9 cellular contexts compared by ENCODE assay signal in genomic region chr10:89021526-89021925, GRCh38. TPM values are rescaled to one million over a fixed set of nuclear protein-coding genes. Genes with fewer than 3 reads are reported as not detected.
DNase-seq lines count a peak whose midpoint lies in the region; ATAC-seq, FAIRE-seq and TF ChIP-seq lines count a peak whose summit lies in the region.
"Not testable (repeated sequence)": the region's sequence is repeated elsewhere in the genome, so short reads cannot be mapped to it uniquely, and the experiment has no call there.
"Had no signal": no experiment of that assay in that cellular context is flagged by ENCODE, and none has a peak within 500 bp of the region (broad histone marks: within the 10 kb centered on the region; RNA-seq: fewer than 3 reads in every experiment).

No MANE protein-coding gene starts in this region.

- H4K5ac ChIP-seq in IMR-90 (ENCODE audit: low read depth, low read length): not testable (repeated sequence)

- not testable (repeated sequence) for H3K9me3 Mint-ChIP-seq in astrocyte (ENCODE audit: unreplicated experiment)

- H3K27me3 Mint-ChIP-seq in astrocyte (ENCODE audit: low read depth, unreplicated experiment): not testable (repeated sequence)

- not testable (repeated sequence) for H3K9me1 ChIP-seq in IMR-90 (ENCODE audit: insufficient read depth, low read length)

- POLR2A ChIA-PET in A673 (lab: Charles Lee; ENCODE audit: low non-redundant PET); IMR-90 (lab: Charles Lee; ENCODE audit: unreplicated experiment); RWPE1 (lab: Yijun Ruan, JAX; ENCODE audit: low non-redundant PET): not testable (repeated sequence)

- peaks cover 23% of the 10 kb centered on the region; the same call in 1 of the 2 replicates for H3F3A ChIP-seq in GM23248 (ENCODE audit: insufficient read depth)

- dilution Hi-C loops in IMR-90 (cut with HindIII; ENCODE audit: low sequenced_read_pairs, unreplicated experiment): loop anchor here (25.0 kb wide), 1 partner anchor 191 kb away; the partner anchor contains the start of gene CH25H

- not testable (repeated sequence) for H2BK15ac ChIP-seq in IMR-90 (ENCODE audit: low read depth, low read length)

- H2BK5ac ChIP-seq in IMR-90 (ENCODE audit: low read depth, low read length, poor library complexity, severe bottlenecking): not testable (repeated sequence)

- not testable (repeated sequence) for TF ChIP-seq CTCF in A673 (conservative IDR thresholded peaks at IDR 0.05; ENCODE audit: low read depth, low read length); IMR-90 (conservative IDR thresholded peaks at IDR 0.05; ENCODE audit: low read depth, low read length); RWPE1 (conservative IDR thresholded peaks at IDR 0.05; ENCODE audit: low read depth); astrocyte (IDR thresholded peaks at IDR 0.05; ENCODE audit: insufficient read depth, low read depth, low read length); choroid plexus epithelial cell (conservative IDR thresholded peaks at IDR 0.05; ENCODE audit: low read depth, low read length); fibroblast of lung (conservative IDR thresholded peaks at IDR 0.05 in 1 of 2, IDR thresholded peaks at IDR 0.05 in 1 of 2; ENCODE audit: low read depth in 1 of 2, low read length in 2 of 2)

- H2BK20ac ChIP-seq in IMR-90 (ENCODE audit: low read depth, low read length): not testable (repeated sequence)

- not testable (repeated sequence) for H4K20me1 ChIP-seq in GM23248 (ENCODE audit: insufficient read depth); IMR-90 (ENCODE audit: insufficient read depth, low read length); astrocyte (ENCODE audit: insufficient read depth, low read length); fibroblast of lung (ENCODE audit: control insufficient read depth, extremely low read depth, insufficient read depth, low read length)

- in situ Hi-C loops in GM23248 (cut with MboI): not testable (repeated sequence)
- in situ Hi-C loops in IMR-90 (cut with MboI; ENCODE audit: low sequenced_read_pairs): loop anchor here (10.0 kb wide), 1 partner anchor 363 kb away; no protein-coding TSS in a partner anchor

- H3K79me2 ChIP-seq in GM23248 (ENCODE audit: insufficient read depth); astrocyte (ENCODE audit: insufficient read depth, low read length); fibroblast of lung (ENCODE audit: control insufficient read depth, insufficient read depth, low read length): not testable (repeated sequence)

- CTCF ChIA-PET in A673 (lab: Charles Lee); IMR-90 (lab: Yijun Ruan, JAX): not testable (repeated sequence)
- CTCF ChIA-PET in RWPE1 (lab: Yijun Ruan, JAX): interaction anchor here (0.6 to 0.9 kb wide), 4 partner anchors 196 to 921 kb away, joined by 3 to 6 read pairs (median 4); no protein-coding TSS in a partner anchor

- not testable (repeated sequence) for H3K4ac ChIP-seq in IMR-90 (ENCODE audit: low read depth, low read length)

- H2AFZ ChIP-seq in GM23248; IMR-90 (replicated peaks; ENCODE audit: low read length, poor library complexity); astrocyte (ENCODE audit: low read depth, low read length); fibroblast of lung (ENCODE audit: low read length): not testable (repeated sequence)

- ATAC-seq in IMR-90 (ENCODE audit: low read depth): peak; percentile 64

- H3K79me1 ChIP-seq in IMR-90 (ENCODE audit: low read depth in 1 of 2, low read length in 2 of 2): not testable (repeated sequence)

- H2AK5ac ChIP-seq in IMR-90 (ENCODE audit: low read depth, low read length): not testable (repeated sequence)

- H3K9ac ChIP-seq in GM23248; IMR-90 (ENCODE audit: low read depth, low read length); astrocyte (ENCODE audit: low read length); fibroblast of lung (ENCODE audit: insufficient read depth, low read length): not testable (repeated sequence)

- intact Hi-C loops in A673 (cut with micrococcal nuclease; ENCODE audit: unreplicated experiment); IMR-90 (cut with micrococcal nuclease): not testable (repeated sequence)

- H3K4me2 ChIP-seq in GM23248 (ENCODE audit: unreplicated experiment); IMR-90 (ENCODE audit: low read depth, low read length); astrocyte (ENCODE audit: low read length); fibroblast of lung (ENCODE audit: extremely low read depth, insufficient read depth, low read length): not testable (repeated sequence)

- not testable (repeated sequence) for TF ChIP-seq RAD21 in IMR-90 (IDR thresholded peaks at IDR 0.05; ENCODE audit: low read length)

- DNase-seq in A673 (ENCODE audit: low spot score) (peak; percentile 28), GM23248 (peak; percentile 30), IMR-90 (peak; percentile 47), astrocyte (ENCODE audit: low read depth) (peak; percentile 30), choroid plexus epithelial cell (ENCODE audit: low read depth) (peak; percentile 47), fibroblast of lung (ENCODE audit: low read depth in 2 of 2) (peak; percentile 31 to 47), iris pigment epithelial cell (ENCODE audit: low read depth) (peak; percentile 41)
- not testable (repeated sequence) for DNase-seq in RWPE1 (ENCODE audit: low spot score)

- H2BK120ac ChIP-seq in IMR-90 (ENCODE audit: low read depth, low read length): not testable (repeated sequence)

- H3K23ac ChIP-seq in IMR-90 (ENCODE audit: low read depth, low read length): not testable (repeated sequence)

- not testable (repeated sequence) for H3K27me3 ChIP-seq in A673 (replicated peaks; ENCODE audit: insufficient read depth, low read depth, low read length, poor library complexity); GM23248 (replicated peaks; ENCODE audit: insufficient read depth); IMR-90 (ENCODE audit: control insufficient read depth, insufficient read depth, low read length); astrocyte (ENCODE audit: insufficient read depth, low read length); fibroblast of lung (ENCODE audit: control insufficient read depth, insufficient read depth, low read length)

- H3K18ac ChIP-seq in IMR-90 (ENCODE audit: low read depth, low read length): not testable (repeated sequence)

- not testable (repeated sequence) for H3K4me1 Mint-ChIP-seq in astrocyte (ENCODE audit: low read depth, unreplicated experiment)

- H3K56ac ChIP-seq in IMR-90 (ENCODE audit: extremely low read depth, insufficient read depth, low read length): not testable (repeated sequence)

- H2AK9ac ChIP-seq in IMR-90 (replicated peaks; ENCODE audit: low read depth, low read length, poor library complexity): not testable (repeated sequence)

- not testable (repeated sequence) for H3K4me1 ChIP-seq in A673 (ENCODE audit: insufficient read depth, low read length, poor library complexity, severe bottlenecking); GM23248 (ENCODE audit: insufficient read depth); IMR-90 (ENCODE audit: control insufficient read depth, insufficient read depth, low read length); astrocyte (ENCODE audit: insufficient read depth, low read length); fibroblast of lung (ENCODE audit: control insufficient read depth, extremely low read depth, insufficient read depth, low read length)

- peaks cover 44% of the 10 kb centered on the region for H3K36me3 Mint-ChIP-seq in astrocyte (ENCODE audit: low read depth, unreplicated experiment)

- 0 out of 4 replicates have a peak overlapping the region, but pooled peaks of 1 of the 2 experiments have one; percentile 40 for H4K8ac ChIP-seq in IMR-90 (ENCODE audit: low read depth in 2 of 2, low read length in 2 of 2)

- H3K9me2 ChIP-seq in GM23248 (ENCODE audit: insufficient read depth): not testable (repeated sequence)

- H3K4me3 ChIP-seq in A673 (ENCODE audit: low read depth, low read length, poor library complexity, severe bottlenecking); GM23248; IMR-90 (ENCODE audit: insufficient read depth, low read depth, low read length); astrocyte (ENCODE audit: insufficient read depth, low read depth, low read length); choroid plexus epithelial cell (ENCODE audit: low read depth, low read length); fibroblast of lung (replicated peaks in 1 of 4; ENCODE audit: control extremely low read depth in 1 of 4, insufficient read depth in 1 of 4, low read depth in 3 of 4, low read length in 4 of 4): not testable (repeated sequence)

- H3K9me3 ChIP-seq in A673 (ENCODE audit: low read depth, low read length, poor library complexity, severe bottlenecking): peaks cover 13% of the 10 kb centered on the region
- H3K9me3 ChIP-seq in GM23248 (ENCODE audit: low read depth); IMR-90 (ENCODE audit: control insufficient read depth, insufficient read depth, low read length); astrocyte (ENCODE audit: insufficient read depth, low read depth, low read length); fibroblast of lung (ENCODE audit: control insufficient read depth, insufficient read depth, low read depth, low read length): not testable (repeated sequence)

- H3K36me3 ChIP-seq in A673 (ENCODE audit: insufficient read depth, low read length, poor library complexity, severe bottlenecking) (peaks cover 30% of the 10 kb centered on the region), GM23248 (ENCODE audit: low read depth) (peaks cover 51% of the 10 kb centered on the region), IMR-90 (ENCODE audit: control insufficient read depth, insufficient read depth, low read length) (peaks cover 25% of the 10 kb centered on the region)
- H3K36me3 ChIP-seq in astrocyte (ENCODE audit: insufficient read depth, low read length); fibroblast of lung (ENCODE audit: control insufficient read depth, insufficient read depth, low read length): not testable (repeated sequence)

- H3K14ac ChIP-seq in IMR-90 (replicated peaks; ENCODE audit: low read depth, low read length): peak overlapping the region; percentile 37; the same call in 1 of the 2 replicates

- not testable (repeated sequence) for H3K27ac Mint-ChIP-seq in astrocyte (ENCODE audit: unreplicated experiment)

- H3K27ac ChIP-seq in A673 (ENCODE audit: low read depth, low read length, poor library complexity, severe bottlenecking); GM23248; IMR-90 (ENCODE audit: insufficient read depth, low read length); astrocyte (ENCODE audit: low read depth, low read length); fibroblast of lung (ENCODE audit: insufficient read depth, low read length): not testable (repeated sequence)
- peak overlapping the region; percentile 20; the same call in 1 of the 2 replicates for H3K27ac ChIP-seq in RWPE1

- BruUV-seq in A673 (replicated peaks; lab: Mats Ljungman, UMichigan); IMR-90 (replicated peaks; lab: Mats Ljungman, UMichigan): not testable (repeated sequence)

- TF ChIP-seq POLR2A in IMR-90 (IDR thresholded peaks at IDR 0.05; ENCODE audit: low read depth, low read length): not testable (repeated sequence)

- 65 to 68% methylated on average over 6 of the region's 6 CpGs for WGBS in GM23248 (ENCODE audit: low coverage in 1 of 2, low lambda C conversion rate in 2 of 2, missing lambda C conversion rate in 2 of 2), 2 experiments
- WGBS in IMR-90 (ENCODE audit: extremely low coverage in 2 of 2, insufficient read length in 1 of 2), 2 experiments: 93% methylated on average over 3 of the region's 6 CpGs; no CpG with 5 or more reads in 1 of the 2 experiments

- H4K91ac ChIP-seq in IMR-90 (ENCODE audit: insufficient read depth, low read depth, low read length): not testable (repeated sequence)

- FAIRE-seq in astrocyte (lab: Jason Lieb, UNC): not testable (repeated sequence)

- not testable (repeated sequence) for H3K4me3 Mint-ChIP-seq in astrocyte (ENCODE audit: unreplicated experiment)

RNA-seq across cellular contexts. Expression of gene FAS, which starts 30.9 kb away (rescaled TPM):
- total RNA-seq in A673 (2021) (30.4 and 40.3 TPM in 2 replicates), IMR-90 (2012; rRNA removed) (53.8 and 54.7 TPM in 2 replicates), astrocyte (32.3 and 32.6 TPM in 2 replicates), fibroblast of lung (95.8 and 124 TPM in 2 replicates)
- total RNA-seq in GM23248 (2014; rRNA removed; shearing (Covaris generic)): 69.0 and 77.8 TPM in 2 replicates
- polyA plus RNA-seq in GM23248 (2016; fragmentation: Nextera tagmentation; extraction: Ambion mirVana) (54.5 and 55.4 TPM in 2 replicates), IMR-90 (2012; rRNA removed) (31.1 and 34.3 TPM in 2 replicates), fibroblast of lung (67.2 and 77.8 TPM in 2 replicates)
- 11.6 and 17.5 TPM in 2 replicates for polyA plus RNA-seq in IMR-90 (2012; cell fraction: cytosol; rRNA removed)
- 7.6 and 49.3 TPM in 2 replicates for polyA plus RNA-seq in IMR-90 (2012; cell fraction: nucleus; rRNA removed; ENCODE audit: low replicate concordance)
- 36.8 and 37.9 TPM in 2 replicates for polyA plus RNA-seq in fibroblast of lung (2012)
- polyA minus RNA-seq in fibroblast of lung (ENCODE audit: low replicate concordance): 5.5 and 9.1 TPM in 2 replicates
- total RNA-seq: Caco-2 had no signal
